Comparison of ENCODE assay signal across 33 cellular contexts in genomic region chr4:11976726-11977263, GRCh38.
"Had no signal": no experiment of that assay in that cellular context is flagged by ENCODE, and none has a peak within 500 bp of the region (broad histone marks: within the 10 kb centered on the region; RNA-seq: fewer than 3 reads in every experiment).

No MANE protein-coding gene starts in this region.

- H3K27ac ChIP-seq: body of pancreas, brain microvascular endothelial cell, breast epithelium, cardiac muscle cell, VCaP had no signal

- FAIRE-seq: astrocyte, TTC549 had no signal

- H3K4me1 ChIP-seq: body of pancreas, breast epithelium had no signal

- DNase-seq: activated B cell treated with CpG ODN at 0.5 μM for 24 hours; activated CD4-positive, alpha-beta memory T cell treated with anti-CD3 and anti-CD28 coated beads for 36 hours; activated CD4-positive, alpha-beta T cell treated with anti-CD3 and anti-CD28 coated beads for 4 hours; activated CD4-positive, alpha-beta T cell treated with anti-CD3 and anti-CD28 coated beads, Interleukin-2, amount 10 ng/mL, durations not matched to agents 24 days and 14 days; activated CD4-positive, alpha-beta T cell treated with anti-CD3 and anti-CD28 coated beads, Interleukin-2, amount 50 U/mL, for 1 hour; activated CD4-positive, alpha-beta T cell treated with anti-CD3 and anti-CD28 coated beads, Interleukin-2, amount 50 U/mL, for 4 hours; activated CD4-positive, CD25-positive, alpha-beta regulatory T cell treated with anti-CD3 and anti-CD28 coated beads, Interleukin-2, amount 50 U/mL, for 72 hours; activated CD8-positive, alpha-beta memory T cell treated with anti-CD3 and anti-CD28 coated beads, Interleukin-2, amount 50 U/mL, for 4 hours; activated CD8-positive, alpha-beta T cell treated with anti-CD3 and anti-CD28 coated beads for 36 hours; activated gamma-delta T cell; activated naive CD4-positive, alpha-beta T cell treated with anti-CD3 and anti-CD28 coated beads, Interleukin-2, amount 10 ng/mL, durations not matched to agents 7 days and 5 days; activated naive CD4-positive, alpha-beta T cell treated with Interleukin-2 at 50 U/mL for 16 hours; activated naive CD8-positive, alpha-beta T cell treated with anti-CD3 and anti-CD28 coated beads, Interleukin-2, amount 10 ng/mL, durations not matched to agents 7 days and 5 days; activated naive CD8-positive, alpha-beta T cell treated with anti-CD3 and anti-CD28 coated beads, Interleukin-2, amount 50 U/mL, for 24 hours; activated T-cell treated with anti-CD3 and anti-CD28 coated beads for 4 hours; activated T-cell treated with anti-CD3 and anti-CD28 coated beads, Interleukin-2, amount 50 U/mL, for 1 hour; activated T-cell treated with anti-CD3 and anti-CD28 coated beads, Interleukin-2, amount 50 U/mL, for 4 hours; activated T-cell treated with anti-CD3 and anti-CD28 coated beads, Interleukin-2, amount 50 U/mL, for 72 hours; amygdala; aorta; body of pancreas; brain microvascular endothelial cell; caudate nucleus; cerebellar nuclear complex; T-helper 1 cell; T-helper 2 cell; T-helper 9 cell had no signal

- ATAC-seq: activated CD8-positive, alpha-beta T cell treated with anti-CD3 and anti-CD28 coated beads for 36 hours; activated naive CD8-positive, alpha-beta T cell treated with anti-CD3 and anti-CD28 coated beads, Interleukin-2, amount 50 U/mL, for 24 hours; activated T-cell treated with anti-CD3 and anti-CD28 coated beads, Interleukin-2, amount 50 U/mL, for 4 hours; activated T-cell treated with anti-CD3 and anti-CD28 coated beads, Interleukin-2, amount 50 U/mL, for 72 hours; activated T-helper 17 cell treated with anti-CD3 and anti-CD28 coated beads, Interleukin-2, amount 50 U/mL, for 72 hours; body of pancreas had no signal

- H3K27me3 ChIP-seq: body of pancreas, brain microvascular endothelial cell, breast epithelium, cardiac muscle cell had no signal

- H3K36me3 ChIP-seq: brain microvascular endothelial cell, breast epithelium, cardiac muscle cell had no signal

- H3K4me3 ChIP-seq: body of pancreas, breast epithelium, cardiac muscle cell had no signal

- H3K9me3 ChIP-seq: body of pancreas, breast epithelium had no signal
